Comparison of ENCODE assay signal across 8 cellular contexts in genomic region chr2:37832590-37833197, GRCh38.
DNase-seq lines count a peak whose midpoint lies in the region; ATAC-seq and TF ChIP-seq lines count a peak whose summit lies in the region.

No MANE protein-coding gene starts in this region.

- DNase-seq in GM04504 (ENCODE audit: low read depth) (peak; percentile 78), NCI-H345 (lab: John Stamatoyannopoulos, UW) (peak; percentile 88), activated B cell treated with CpG ODN at 0.5 μM for 24 hours (peak; percentile 61), cardiac fibroblast (ENCODE audit: low read depth in 2 of 2) (peak; percentile 83 to 89), kidney glomerular epithelial cell (lab: John Stamatoyannopoulos, UW) (peak; percentile 64)
- peak; percentile 76 to 79 for DNase-seq in stimulated activated CD4-positive, alpha-beta T cell treated with anti-CD3 and anti-CD28 coated beads, Interleukin-2, amount 100 ng/mL, for 48 hours

- H3K4me1 Mint-ChIP-seq in activated B cell treated with CpG ODN at 0.5 μM for 24 hours = peaks cover 1% of the 10 kb centered on the region

- POLR2A ChIA-PET in activated B cell treated with CpG ODN at 0.5 μM for 24 hours (lab: Charles Lee) = interaction anchor here (2.7 to 2.8 kb wide), 2 partner anchors 417 to 437 kb away, joined by 14 to 17 read pairs; no protein-coding TSS in a partner anchor

- H3K27me3 Mint-ChIP-seq in activated B cell treated with CpG ODN at 0.5 μM for 24 hours = no peaks in the 10 kb centered on the region

- intact Hi-C loops in activated B cell treated with CpG ODN at 0.5 μM for 24 hours (cut with micrococcal nuclease) = loop anchor here (1.0 to 2.0 kb wide), 8 partner anchors 45 to 664 kb away; no protein-coding TSS in a partner anchor

- no peak overlapping the region for H3K4me3 Mint-ChIP-seq in activated B cell treated with CpG ODN at 0.5 μM for 24 hours

- H3K4me3 ChIP-seq in cardiac fibroblast (replicated peaks in 1 of 2; ENCODE audit: low read depth in 2 of 2, low read length in 2 of 2) = no peak overlapping the region

- H3K36me3 Mint-ChIP-seq in activated B cell treated with CpG ODN at 0.5 μM for 24 hours (ENCODE audit: low read depth) = no peaks in the 10 kb centered on the region

- peak; percentile 55 for TF ChIP-seq CTCF in activated B cell treated with CpG ODN at 0.5 μM for 24 hours (IDR thresholded peaks at IDR 0.05)
- TF ChIP-seq CTCF in cardiac fibroblast (IDR thresholded peaks at IDR 0.05; ENCODE audit: low read depth, low read length) = peak; percentile 75

- CTCF ChIA-PET in activated B cell treated with CpG ODN at 0.5 μM for 24 hours (lab: Charles Lee) = interaction anchor here (0.5 to 11.1 kb wide), 48 partner anchors 10 to 664 kb away, joined by 3 to 289 read pairs (median 4); partner anchors contain the start of gene CDC42EP3

- H3K27ac Mint-ChIP-seq in activated B cell treated with CpG ODN at 0.5 μM for 24 hours = no peak overlapping the region

- ATAC-seq in HG03095 (IDR thresholded peaks at IDR 0.05; ENCODE audit: unreplicated experiment) = peak; percentile 49
- peak; percentile 96 for ATAC-seq in activated B cell treated with CpG ODN at 0.5 μM for 24 hours (ENCODE audit: low read depth)
- ATAC-seq in HG02970 (IDR thresholded peaks at IDR 0.05; ENCODE audit: low FRiP score, unreplicated experiment) = no peak

- no peaks in the 10 kb centered on the region for H3K9me3 Mint-ChIP-seq in activated B cell treated with CpG ODN at 0.5 μM for 24 hours
